In genomic region chr18:40676676-40677075, GRCh38 we compare ENCODE assay signal across 20 cellular contexts.
DNase-seq lines count a peak whose midpoint lies in the region; ATAC-seq and TF ChIP-seq lines count a peak whose summit lies in the region.
"Had no signal": no experiment of that assay in that cellular context is flagged by ENCODE, and none has a peak within 500 bp of the region (broad histone marks: within the 10 kb centered on the region; RNA-seq: fewer than 3 reads in every experiment).

No MANE protein-coding gene starts in this region.

- TF ChIP-seq CTCF in RWPE2 (IDR thresholded peaks at IDR 0.05; ENCODE audit: poor library complexity, severe bottlenecking) (no peak), choroid plexus epithelial cell (conservative IDR thresholded peaks at IDR 0.05; ENCODE audit: low read depth, low read length) (no peak)

- ATAC-seq in RWPE2 (ENCODE audit: low read depth) (peak; percentile 90), T-helper 17 cell (no peak)

- no peaks in the 10 kb centered on the region for H3K27me3 Mint-ChIP-seq in T-helper 17 cell

- no peak overlapping the region for H3K4me3 ChIP-seq in RWPE2 (ENCODE audit: severe bottlenecking)
- H3K4me3 ChIP-seq in choroid plexus epithelial cell (ENCODE audit: low read depth, low read length) = no peak overlapping the region
- H3K4me3 ChIP-seq in skeletal muscle cell (ENCODE audit: low read depth, low read length) = no peak overlapping the region
- H3K4me3 ChIP-seq: SJSA1 had no signal

- peaks cover 3% of the 10 kb centered on the region for H3K4me1 ChIP-seq in RWPE2 (ENCODE audit: insufficient read depth, poor library complexity, severe bottlenecking)
- H3K4me1 ChIP-seq: SJSA1 had no signal

- H3K36me3 ChIP-seq in RWPE2 (ENCODE audit: low read depth) = no peaks in the 10 kb centered on the region
- H3K36me3 ChIP-seq: SJSA1 had no signal

- no peaks in the 10 kb centered on the region for H3K27me3 ChIP-seq in RWPE2 (ENCODE audit: insufficient read depth, poor library complexity, severe bottlenecking)
- H3K27me3 ChIP-seq: SJSA1 had no signal

- DNase-seq in HT1080 (ENCODE audit: low read depth) = peak; percentile 71
- DNase-seq in RWPE2 (ENCODE audit: low spot score) = no peak
- DNase-seq in choroid plexus epithelial cell (ENCODE audit: low read depth) = peak; percentile 43
- peak; percentile 18 for DNase-seq in skeletal muscle cell (ENCODE audit: low read depth)
- no peak for DNase-seq in stimulated activated naive CD4-positive, alpha-beta T cell treated with Interleukin-2 at 50 U/mL for 16 hours (lab: John Stamatoyannopoulos, UW)
- no peak for DNase-seq in T-helper 17 cell
- no peak for DNase-seq in activated effector memory CD4-positive, alpha-beta T cell treated with Interleukin-2 at 50 U/mL for 16 hours
- DNase-seq: DMS79 treated with DMSO at 0.1 percent for 48 hours, H7, HFFc6, MV-4-11, NCI-H187, NCI-H2107, NCI-H2227 treated with DMSO at 0.1 percent for 48 hours, NCI-H510A treated with DMSO at 0.1 percent for 48 hours, NCI-H82, OCI-M1, RPMI8226 had no signal

- H3K4me3 Mint-ChIP-seq in T-helper 17 cell = no peak overlapping the region
- H3K4me3 Mint-ChIP-seq: CD14-positive monocyte, HFFc6 had no signal

- no peak overlapping the region for H3K27ac ChIP-seq in RWPE2 (ENCODE audit: poor library complexity, severe bottlenecking)
- H3K27ac ChIP-seq: SJSA1 had no signal

- no peaks in the 10 kb centered on the region for H3K4me1 Mint-ChIP-seq in T-helper 17 cell
- H3K4me1 Mint-ChIP-seq: CD14-positive monocyte had no signal

- no peak overlapping the region for H3K27ac Mint-ChIP-seq in T-helper 17 cell
- H3K27ac Mint-ChIP-seq: CD14-positive monocyte, HFFc6 had no signal

- no peaks in the 10 kb centered on the region for H3K9me3 ChIP-seq in RWPE2 (ENCODE audit: severe bottlenecking)
- peaks cover 4% of the 10 kb centered on the region for H3K9me3 ChIP-seq in T-helper 17 cell (ENCODE audit: control insufficient read depth, low read length, poor library complexity, severe bottlenecking)
- H3K9me3 ChIP-seq: SJSA1 had no signal

- no peaks in the 10 kb centered on the region for H3K36me3 Mint-ChIP-seq in T-helper 17 cell (ENCODE audit: low read depth)
- H3K36me3 Mint-ChIP-seq: CD14-positive monocyte had no signal

Comparison
In these comparisons a context has a peak if more than half of its experiments do, and no peak if none do; other contexts are left out.
1. DNase-seq: peak in HT1080 (single experiment), choroid plexus epithelial cell (single experiment) and skeletal muscle cell (single experiment); none in RWPE2 (single experiment), stimulated activated naive CD4-positive, alpha-beta T cell treated with Interleukin-2 at 50 U/mL for 16 hours (single experiment), T-helper 17 cell (0 of 3) and activated effector memory CD4-positive, alpha-beta T cell treated with Interleukin-2 at 50 U/mL for 16 hours (single experiment).